ENCODE assay signal across 8 cellular contexts in genomic region chr4:14178421-14178820, GRCh38.
DNase-seq lines count a peak whose midpoint lies in the region; ATAC-seq and TF ChIP-seq lines count a peak whose summit lies in the region.

No MANE protein-coding gene starts in this region.

- WGBS in prostate gland: 25% methylated on average over 1 of the region's 1 CpG

- ATAC-seq in GM18505 (IDR thresholded peaks at IDR 0.05; ENCODE audit: unreplicated experiment) (peak; percentile 76), GM23338 (no peak)

- H3K79me2 ChIP-seq in GM23338 (replicated peaks; ENCODE audit: insufficient read depth): no peaks in the 10 kb centered on the region

- no peak overlapping the region for H3K27ac Mint-ChIP-seq in GM23338

- H3K27me3 Mint-ChIP-seq in GM23338 (ENCODE audit: insufficient read depth, low read depth, poor library complexity): peaks cover 4% of the 10 kb centered on the region

- no peaks in the 10 kb centered on the region for H3K36me3 Mint-ChIP-seq in GM23338 (ENCODE audit: low read depth)

- no peaks in the 10 kb centered on the region for H3F3A ChIP-seq in GM23338 (replicated peaks; ENCODE audit: low read depth)

- no peak for TF ChIP-seq POLR2A in GM18505 (IDR thresholded peaks at IDR 0.05; ENCODE audit: borderline replicate concordance, extremely low read depth, insufficient read depth, insufficient read length)
- TF ChIP-seq POLR2A in prostate gland (IDR thresholded peaks at IDR 0.05): no peak

- DNase-seq in GM23338 (ENCODE audit: low spot score) (peak; percentile 31), KG1 (lab: John Stamatoyannopoulos, UW) (peak; percentile 16), fibroblast of gingiva (ENCODE audit: low read depth) (peak; percentile 16), SIG-M5 (lab: John Stamatoyannopoulos, UW) (no peak), prostate gland (ENCODE audit: low spot score) (no peak), NCI-H2029 (lab: John Stamatoyannopoulos, UW) (no peak), NCI-H1092 treated with DMSO at 0.1 percent for 48 hours (lab: John Stamatoyannopoulos, UW) (no peak)

- no peaks in the 10 kb centered on the region for H3K9me3 ChIP-seq in prostate gland

- H3K4me3 Mint-ChIP-seq in GM23338: no peak overlapping the region

- TF ChIP-seq CTCF in GM23338 (conservative IDR thresholded peaks at IDR 0.05; ENCODE audit: low read depth in 2 of 2) (no peak), prostate gland (IDR thresholded peaks at IDR 0.05) (no peak)

- H3K4me1 Mint-ChIP-seq in GM23338: peaks cover 58% of the 10 kb centered on the region

- no peak overlapping the region for H3K4me3 ChIP-seq in GM23338
- no peak overlapping the region for H3K4me3 ChIP-seq in prostate gland

- 0 out of 2 replicates have a peak, but pooled peaks cover 6% of the 10 kb centered on the region for H3K9me2 ChIP-seq in GM23338 (ENCODE audit: insufficient read depth)

- intact Hi-C loops in prostate gland (cut with DNase I): no loop called here

- peak overlapping the region; percentile 31; the same call in 1 of the 2 replicates for H3K4me2 ChIP-seq in GM23338

- H3K36me3 ChIP-seq in GM23338 (ENCODE audit: insufficient read depth) (no peaks in the 10 kb centered on the region), prostate gland (no peaks in the 10 kb centered on the region)

- H3K27me3 ChIP-seq in GM23338 (ENCODE audit: insufficient read depth): no peaks in the 10 kb centered on the region
- no peaks in the 10 kb centered on the region for H3K27me3 ChIP-seq in prostate gland (replicated peaks; ENCODE audit: insufficient read depth)

- H3K4me1 ChIP-seq in GM23338 (ENCODE audit: insufficient read depth) (peaks cover 55% of the 10 kb centered on the region), prostate gland (replicated peaks) (no peaks in the 10 kb centered on the region)

- no peaks in the 10 kb centered on the region for H3K9me3 Mint-ChIP-seq in GM23338

- H2AFZ ChIP-seq in GM23338: no peak overlapping the region

- no peaks in the 10 kb centered on the region for H4K20me1 ChIP-seq in GM23338 (replicated peaks; ENCODE audit: insufficient read depth)

- no peak overlapping the region for H3K27ac ChIP-seq in GM23338 (ENCODE audit: low read depth)
- H3K27ac ChIP-seq in prostate gland: no peak overlapping the region

TF ChIP-seq in GM23338, 12 proteins besides CTCF, POLR2A, EP300 and RAD21:
- TF ChIP-seq REST (IDR thresholded peaks at IDR 0.05; ENCODE audit: unreplicated experiment) (no peak), ZNF114 (CRISPR knock-in tag; IDR thresholded peaks at IDR 0.05) (no peak), EZH2 (IDR thresholded peaks at IDR 0.05; ENCODE audit: low read depth, unreplicated experiment) (no peak), ZNF331 (CRISPR knock-in tag; IDR thresholded peaks at IDR 0.05; ENCODE audit: low read depth) (no peak), CREB1 (CRISPR knock-in tag; IDR thresholded peaks at IDR 0.05; ENCODE audit: low read depth) (no peak), NANOG (IDR thresholded peaks at IDR 0.05; ENCODE audit: borderline replicate concordance) (no peak), ETS1 (IDR thresholded peaks at IDR 0.05) (no peak), JUNB (IDR thresholded peaks at IDR 0.05; ENCODE audit: unreplicated experiment) (no peak), EZH2phosphoT487 (IDR thresholded peaks at IDR 0.05; ENCODE audit: unreplicated experiment) (no peak), STAT1 (IDR thresholded peaks at IDR 0.05; ENCODE audit: unreplicated experiment) (no peak), POLR2AphosphoS5 (IDR thresholded peaks at IDR 0.05; ENCODE audit: low read depth) (no peak)
- TF ChIP-seq, protein P1, sequence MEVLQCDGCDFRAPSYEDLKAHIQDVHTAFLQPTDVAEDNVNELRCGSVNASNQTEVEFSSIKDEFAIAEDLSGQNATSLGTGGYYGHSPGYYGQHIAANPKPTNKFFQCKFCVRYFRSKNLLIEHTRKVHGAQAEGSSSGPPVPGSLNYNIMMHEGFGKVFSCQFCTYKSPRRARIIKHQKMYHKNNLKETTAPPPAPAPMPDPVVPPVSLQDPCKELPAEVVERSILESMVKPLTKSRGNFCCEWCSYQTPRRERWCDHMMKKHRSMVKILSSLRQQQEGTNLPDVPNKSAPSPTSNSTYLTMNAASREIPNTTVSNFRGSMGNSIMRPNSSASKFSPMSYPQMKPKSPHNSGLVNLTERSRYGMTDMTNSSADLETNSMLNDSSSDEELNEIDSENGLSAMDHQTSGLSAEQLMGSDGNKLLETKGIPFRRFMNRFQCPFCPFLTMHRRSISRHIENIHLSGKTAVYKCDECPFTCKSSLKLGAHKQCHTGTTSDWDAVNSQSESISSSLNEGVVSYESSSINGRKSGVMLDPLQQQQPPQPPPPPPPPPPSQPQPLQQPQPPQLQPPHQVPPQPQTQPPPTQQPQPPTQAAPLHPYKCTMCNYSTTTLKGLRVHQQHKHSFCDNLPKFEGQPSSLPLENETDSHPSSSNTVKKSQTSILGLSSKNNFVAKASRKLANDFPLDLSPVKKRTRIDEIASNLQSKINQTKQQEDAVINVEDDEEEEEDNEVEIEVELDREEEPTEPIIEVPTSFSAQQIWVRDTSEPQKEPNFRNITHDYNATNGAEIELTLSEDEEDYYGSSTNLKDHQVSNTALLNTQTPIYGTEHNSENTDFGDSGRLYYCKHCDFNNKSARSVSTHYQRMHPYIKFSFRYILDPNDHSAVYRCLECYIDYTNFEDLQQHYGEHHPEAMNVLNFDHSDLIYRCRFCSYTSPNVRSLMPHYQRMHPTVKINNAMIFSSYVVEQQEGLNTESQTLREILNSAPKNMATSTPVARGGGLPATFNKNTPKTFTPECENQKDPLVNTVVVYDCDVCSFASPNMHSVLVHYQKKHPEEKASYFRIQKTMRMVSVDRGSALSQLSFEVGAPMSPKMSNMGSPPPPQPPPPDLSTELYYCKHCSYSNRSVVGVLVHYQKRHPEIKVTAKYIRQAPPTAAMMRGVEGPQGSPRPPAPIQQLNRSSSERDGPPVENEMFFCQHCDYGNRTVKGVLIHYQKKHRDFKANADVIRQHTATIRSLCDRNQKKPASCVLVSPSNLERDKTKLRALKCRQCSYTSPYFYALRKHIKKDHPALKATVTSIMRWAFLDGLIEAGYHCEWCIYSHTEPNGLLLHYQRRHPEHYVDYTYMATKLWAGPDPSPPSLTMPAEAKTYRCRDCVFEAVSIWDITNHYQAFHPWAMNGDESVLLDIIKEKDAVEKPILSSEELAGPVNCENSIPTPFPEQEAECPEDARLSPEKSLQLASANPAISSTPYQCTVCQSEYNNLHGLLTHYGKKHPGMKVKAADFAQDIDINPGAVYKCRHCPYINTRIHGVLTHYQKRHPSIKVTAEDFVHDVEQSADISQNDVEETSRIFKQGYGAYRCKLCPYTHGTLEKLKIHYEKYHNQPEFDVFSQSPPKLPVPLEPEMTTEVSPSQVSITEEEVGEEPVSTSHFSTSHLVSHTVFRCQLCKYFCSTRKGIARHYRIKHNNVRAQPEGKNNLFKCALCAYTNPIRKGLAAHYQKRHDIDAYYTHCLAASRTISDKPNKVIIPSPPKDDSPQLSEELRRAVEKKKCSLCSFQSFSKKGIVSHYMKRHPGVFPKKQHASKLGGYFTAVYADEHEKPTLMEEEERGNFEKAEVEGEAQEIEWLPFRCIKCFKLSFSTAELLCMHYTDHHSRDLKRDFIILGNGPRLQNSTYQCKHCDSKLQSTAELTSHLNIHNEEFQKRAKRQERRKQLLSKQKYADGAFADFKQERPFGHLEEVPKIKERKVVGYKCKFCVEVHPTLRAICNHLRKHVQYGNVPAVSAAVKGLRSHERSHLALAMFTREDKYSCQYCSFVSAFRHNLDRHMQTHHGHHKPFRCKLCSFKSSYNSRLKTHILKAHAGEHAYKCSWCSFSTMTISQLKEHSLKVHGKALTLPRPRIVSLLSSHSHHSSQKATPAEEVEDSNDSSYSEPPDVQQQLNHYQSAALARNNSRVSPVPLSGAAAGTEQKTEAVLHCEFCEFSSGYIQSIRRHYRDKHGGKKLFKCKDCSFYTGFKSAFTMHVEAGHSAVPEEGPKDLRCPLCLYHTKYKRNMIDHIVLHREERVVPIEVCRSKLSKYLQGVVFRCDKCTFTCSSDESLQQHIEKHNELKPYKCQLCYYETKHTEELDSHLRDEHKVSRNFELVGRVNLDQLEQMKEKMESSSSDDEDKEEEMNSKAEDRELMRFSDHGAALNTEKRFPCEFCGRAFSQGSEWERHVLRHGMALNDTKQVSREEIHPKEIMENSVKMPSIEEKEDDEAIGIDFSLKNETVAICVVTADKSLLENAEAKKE (CRISPR knock-in tag; IDR thresholded peaks at IDR 0.05): no peak
TF ChIP-seq in GM23338: peak in this region for 0.

Comparison
In these comparisons a context has a peak if more than half of its experiments do, and no peak if none do; other contexts are left out.
1. DNase-seq: peak in GM23338 (single experiment), KG1 (single experiment) and fibroblast of gingiva (single experiment); none in SIG-M5 (single experiment), prostate gland (single experiment), NCI-H2029 (single experiment) and NCI-H1092 treated with DMSO at 0.1 percent for 48 hours (single experiment).